8 cellular contexts compared by ENCODE assay signal in genomic region chr5:163565492-163565891, GRCh38.
DNase-seq lines count a peak whose midpoint lies in the region; ATAC-seq and TF ChIP-seq lines count a peak whose summit lies in the region.

No MANE protein-coding gene starts in this region.

- TF ChIP-seq CTCF in esophagus muscularis mucosa (IDR thresholded peaks at IDR 0.05) = no peak
- no peak for TF ChIP-seq CTCF in parathyroid adenoma (IDR thresholded peaks at IDR 0.05)

- H3K4me1 ChIP-seq in NT2/D1 (ENCODE audit: insufficient read depth, insufficient read length) (peaks cover 4% of the 10 kb centered on the region), esophagus muscularis mucosa (peaks cover 15 to 21% (median 20%) of the 10 kb centered on the region in 4 donors), parathyroid adenoma (no peaks in the 10 kb centered on the region)

- H3K27me3 ChIP-seq in NT2/D1 (ENCODE audit: insufficient read depth, insufficient read length) = peaks cover 21% of the 10 kb centered on the region
- peaks cover 0 to 34% (median 6%) of the 10 kb centered on the region in 4 donors for H3K27me3 ChIP-seq in esophagus muscularis mucosa
- H3K27me3 ChIP-seq in parathyroid adenoma (ENCODE audit: control insufficient read depth, insufficient read depth, low read length) = no peaks in the 10 kb centered on the region

- H3K9me3 ChIP-seq in NT2/D1 (ENCODE audit: insufficient read depth, low read length) (no peaks in the 10 kb centered on the region), esophagus muscularis mucosa (no peaks in the 10 kb centered on the region), parathyroid adenoma (ENCODE audit: control insufficient read depth, low read length) (no peaks in the 10 kb centered on the region)

- peak overlapping the region; percentile 36 for H3K4me3 ChIP-seq in NT2/D1 (ENCODE audit: insufficient read length, low read depth)
- peak overlapping the region; percentile 38 to 45 (median 43) for H3K4me3 ChIP-seq in esophagus muscularis mucosa
- peak overlapping the region; percentile 49 for H3K4me3 ChIP-seq in parathyroid adenoma (ENCODE audit: low read depth, low read length)

- 5% methylated on average over 11 of the region's 11 CpGs for WGBS in esophagus muscularis mucosa

- H3K79me2 ChIP-seq in parathyroid adenoma = no peaks in the 10 kb centered on the region

- DNase-seq in NT2/D1 (ENCODE audit: low read depth, low spot score) (peak; percentile 15), esophagus muscularis mucosa (ENCODE audit: extremely low spot score) (no peak), NCI-H2107 treated with DMSO at 0.1 percent for 48 hours (lab: John Stamatoyannopoulos, UW; ENCODE audit: unreplicated experiment) (no peak), NCI-H2227 (lab: John Stamatoyannopoulos, UW; ENCODE audit: unreplicated experiment) (no peak), activated gamma-delta T cell (lab: John Stamatoyannopoulos, UW) (no peak)

- no peak for TF ChIP-seq EP300 in esophagus muscularis mucosa (IDR thresholded peaks at IDR 0.05)

- peak overlapping the region; percentile 71 for H3K4me2 ChIP-seq in parathyroid adenoma (ENCODE audit: low read length)

- peak overlapping the region; percentile 61 for H2AFZ ChIP-seq in parathyroid adenoma

- no peak for TF ChIP-seq POLR2A in esophagus muscularis mucosa (IDR thresholded peaks at IDR 0.05; ENCODE audit: low read depth)

- no peaks in the 10 kb centered on the region for H3K36me3 ChIP-seq in NT2/D1 (ENCODE audit: insufficient read depth, insufficient read length, low read length)
- no peaks in the 10 kb centered on the region for H3K36me3 ChIP-seq in esophagus muscularis mucosa
- no peaks in the 10 kb centered on the region for H3K36me3 ChIP-seq in parathyroid adenoma (ENCODE audit: control insufficient read depth, insufficient read depth, low read length)

- intact Hi-C loops in esophagus muscularis mucosa (cut with DNase I) = no loop called here

- ATAC-seq in GM19372 (IDR thresholded peaks at IDR 0.05; ENCODE audit: low read depth, unreplicated experiment) (peak; percentile 14), GM19328 (IDR thresholded peaks at IDR 0.05; ENCODE audit: unreplicated experiment) (no peak)

- H3K9ac ChIP-seq in NT2/D1 (ENCODE audit: insufficient read length, low read depth) = peak overlapping the region; percentile 28
- no peak overlapping the region for H3K9ac ChIP-seq in parathyroid adenoma

- H3K27ac ChIP-seq in esophagus muscularis mucosa (replicated peaks in 1 of 4) = no peak overlapping the region
- H3K27ac ChIP-seq in parathyroid adenoma = no peak overlapping the region
